12 cellular contexts compared by ENCODE assay signal in genomic region chr1:228404107-228404720, GRCh38. TPM values are rescaled to one million over a fixed set of nuclear protein-coding genes. Genes with fewer than 3 reads are reported as not detected.
A peak's percentile ranks its signal among the peaks of the same experiment; 100 is the strongest.
DNase-seq lines count a peak whose midpoint lies in the region; ATAC-seq and TF ChIP-seq lines count a peak whose summit lies in the region.
"Had no signal": no experiment of that assay in that cellular context is flagged by ENCODE, and none has a peak within 500 bp of the region (broad histone marks: within the 10 kb centered on the region; RNA-seq: fewer than 3 reads in every experiment).

No MANE protein-coding gene starts in this region.

- no peak overlapping the region for H3K27ac ChIP-seq in IMR-90 (ENCODE audit: insufficient read depth, low read length)
- H3K27ac ChIP-seq: brain microvascular endothelial cell had no signal

- in situ Hi-C loops in IMR-90 (cut with MboI; ENCODE audit: low sequenced_read_pairs), result no loop called here

- H2AK9ac ChIP-seq in IMR-90 (replicated peaks; ENCODE audit: low read depth, low read length, poor library complexity), result no peak overlapping the region

- peaks cover 20% of the 10 kb centered on the region for H3K36me3 Mint-ChIP-seq in activated naive CD8-positive, alpha-beta T cell treated with anti-CD3 and anti-CD28 coated beads, Interleukin-2, amount 10 ng/mL, durations not matched to agents 7 days and 5 days
- H3K36me3 Mint-ChIP-seq in mesothelial cell of epicardium, result peaks cover 5% of the 10 kb centered on the region

- H3K4me1 ChIP-seq in IMR-90 (ENCODE audit: control insufficient read depth, insufficient read depth, low read length), result peaks cover 15% of the 10 kb centered on the region

- H2BK5ac ChIP-seq in IMR-90 (ENCODE audit: low read depth, low read length, poor library complexity, severe bottlenecking), result no peak overlapping the region

- H3K18ac ChIP-seq in IMR-90 (ENCODE audit: low read depth, low read length), result no peak overlapping the region

- ATAC-seq in IMR-90 (ENCODE audit: low read depth) (no peak), GM19351 (IDR thresholded peaks at IDR 0.05; ENCODE audit: unreplicated experiment) (no peak)
- ATAC-seq in activated naive CD8-positive, alpha-beta T cell treated with anti-CD3 and anti-CD28 coated beads, Interleukin-2, amount 10 ng/mL, durations not matched to agents 7 days and 5 days (ENCODE audit: low read depth), result peak; percentile 20

- no TSS peak for BruUV-seq in IMR-90 (replicated peaks; lab: Mats Ljungman, UMichigan)

- no peak overlapping the region for H4K91ac ChIP-seq in IMR-90 (ENCODE audit: insufficient read depth, low read depth, low read length)

- H2AFZ ChIP-seq in IMR-90 (replicated peaks; ENCODE audit: low read length, poor library complexity), result no peak overlapping the region

- H3K9me1 ChIP-seq in IMR-90 (ENCODE audit: insufficient read depth, low read length), result peaks cover 12% of the 10 kb centered on the region

- H3K27ac Mint-ChIP-seq in activated naive CD8-positive, alpha-beta T cell treated with anti-CD3 and anti-CD28 coated beads, Interleukin-2, amount 10 ng/mL, durations not matched to agents 7 days and 5 days, result peak overlapping the region; percentile 81
- no peak overlapping the region for H3K27ac Mint-ChIP-seq in mesothelial cell of epicardium

- CTCF ChIA-PET in IMR-90 (lab: Yijun Ruan, JAX), result interaction anchor here (0.6 kb wide), 1 partner anchor 63 kb away, joined by 3 read pairs; no protein-coding TSS in a partner anchor

- no peaks in the 10 kb centered on the region for H3K27me3 Mint-ChIP-seq in activated naive CD8-positive, alpha-beta T cell treated with anti-CD3 and anti-CD28 coated beads, Interleukin-2, amount 10 ng/mL, durations not matched to agents 7 days and 5 days
- H3K27me3 Mint-ChIP-seq in mesothelial cell of epicardium (ENCODE audit: low read depth), result no peaks in the 10 kb centered on the region

- TF ChIP-seq CTCF in IMR-90 (conservative IDR thresholded peaks at IDR 0.05; ENCODE audit: low read depth, low read length), result no peak
- no peak for TF ChIP-seq CTCF in mesothelial cell of epicardium (IDR thresholded peaks at IDR 0.05; ENCODE audit: unreplicated experiment)

- no peak overlapping the region for H2BK15ac ChIP-seq in IMR-90 (ENCODE audit: low read depth, low read length)

- peak; percentile 9 for DNase-seq in CD1c-positive myeloid dendritic cell (ENCODE audit: extremely low spot score)
- DNase-seq in IMR-90, result no peak
- no peak for DNase-seq in activated naive CD8-positive, alpha-beta T cell treated with anti-CD3 and anti-CD28 coated beads, Interleukin-2, amount 10 ng/mL, durations not matched to agents 7 days and 5 days
- DNase-seq in mesothelial cell of epicardium (ENCODE audit: low spot score in 2 of 2, unreplicated experiment in 2 of 2), result no peak
- no peak for DNase-seq in AG08395 (ENCODE audit: low spot score)
- DNase-seq in C1 segment of cervical spinal cord (lab: John Stamatoyannopoulos, UW), result no peak
- DNase-seq in midbrain (lab: John Stamatoyannopoulos, UW), result no peak
- DNase-seq: brain microvascular endothelial cell, GDM1, hippocampal formation, NCI-H226 had no signal

- no peak overlapping the region for H4K5ac ChIP-seq in IMR-90 (ENCODE audit: low read depth, low read length)

- no peaks in the 10 kb centered on the region for H3K9me3 Mint-ChIP-seq in activated naive CD8-positive, alpha-beta T cell treated with anti-CD3 and anti-CD28 coated beads, Interleukin-2, amount 10 ng/mL, durations not matched to agents 7 days and 5 days
- no peaks in the 10 kb centered on the region for H3K9me3 Mint-ChIP-seq in mesothelial cell of epicardium

- TF ChIP-seq POLR2A in IMR-90 (IDR thresholded peaks at IDR 0.05; ENCODE audit: low read depth, low read length), result no peak

- peaks cover 44% of the 10 kb centered on the region for H3K4me1 Mint-ChIP-seq in activated naive CD8-positive, alpha-beta T cell treated with anti-CD3 and anti-CD28 coated beads, Interleukin-2, amount 10 ng/mL, durations not matched to agents 7 days and 5 days
- H3K4me1 Mint-ChIP-seq in mesothelial cell of epicardium, result peaks cover 31% of the 10 kb centered on the region

- no peak overlapping the region for H4K8ac ChIP-seq in IMR-90 (ENCODE audit: low read depth in 2 of 2, low read length in 2 of 2)

- no peak overlapping the region for H3K4me3 ChIP-seq in IMR-90 (ENCODE audit: insufficient read depth, low read depth, low read length)

- H3K4ac ChIP-seq in IMR-90 (ENCODE audit: low read depth, low read length), result no peak overlapping the region

- peak overlapping the region; percentile 38; the same call in 1 of the 2 replicates for H3K23ac ChIP-seq in IMR-90 (ENCODE audit: low read depth, low read length)

- peaks cover 28% of the 10 kb centered on the region for H3K36me3 ChIP-seq in IMR-90 (ENCODE audit: control insufficient read depth, insufficient read depth, low read length)

- 57% methylated on average over 1 of the region's 3 CpGs; no CpG with 5 or more reads in 1 of the 2 experiments for WGBS in IMR-90 (ENCODE audit: extremely low coverage in 2 of 2, insufficient read length in 1 of 2), 2 experiments

- no peak overlapping the region for H3K56ac ChIP-seq in IMR-90 (ENCODE audit: extremely low read depth, insufficient read depth, low read length)

- no peak overlapping the region for H2BK20ac ChIP-seq in IMR-90 (ENCODE audit: low read depth, low read length)

- POLR2A ChIA-PET in IMR-90 (lab: Charles Lee; ENCODE audit: unreplicated experiment), result no interaction called here
- POLR2A ChIA-PET in activated naive CD8-positive, alpha-beta T cell treated with anti-CD3 and anti-CD28 coated beads, Interleukin-2, amount 10 ng/mL, durations not matched to agents 7 days and 5 days (lab: Charles Lee), result interaction anchor here (0.7 to 4.2 kb wide), 7 partner anchors 11 to 239 kb away, joined by 3 to 107 read pairs (median 3); partner anchors contain the start of gene IBA57

- dilution Hi-C loops in IMR-90 (cut with HindIII; ENCODE audit: low sequenced_read_pairs, unreplicated experiment), result no loop called here

- no peak overlapping the region; the same call in 1 of the 2 replicates for H3K9ac ChIP-seq in IMR-90 (ENCODE audit: low read depth, low read length)

- H2BK120ac ChIP-seq in IMR-90 (ENCODE audit: low read depth, low read length), result no peak overlapping the region

- no peak for TF ChIP-seq RAD21 in IMR-90 (IDR thresholded peaks at IDR 0.05; ENCODE audit: low read length)

- H2AK5ac ChIP-seq in IMR-90 (ENCODE audit: low read depth, low read length), result no peak overlapping the region

- H3K14ac ChIP-seq in IMR-90 (replicated peaks; ENCODE audit: low read depth, low read length), result no peak overlapping the region

- no peaks in the 10 kb centered on the region for H3K27me3 ChIP-seq in IMR-90 (ENCODE audit: control insufficient read depth, insufficient read depth, low read length)
- H3K27me3 ChIP-seq: brain microvascular endothelial cell had no signal

- no peak overlapping the region; the same call in 1 of the 2 replicates for H3K4me2 ChIP-seq in IMR-90 (ENCODE audit: low read depth, low read length)

- H3K4me3 Mint-ChIP-seq in activated naive CD8-positive, alpha-beta T cell treated with anti-CD3 and anti-CD28 coated beads, Interleukin-2, amount 10 ng/mL, durations not matched to agents 7 days and 5 days, result peak overlapping the region; percentile 99
- peak overlapping the region; percentile 90 for H3K4me3 Mint-ChIP-seq in mesothelial cell of epicardium

- peaks cover 55% of the 10 kb centered on the region for H4K20me1 ChIP-seq in IMR-90 (ENCODE audit: insufficient read depth, low read length)

- peaks cover 22 to 90% of the 10 kb centered on the region in 2 experiments for H3K79me1 ChIP-seq in IMR-90 (ENCODE audit: low read depth in 1 of 2, low read length in 2 of 2)

- intact Hi-C loops in IMR-90 (cut with micrococcal nuclease), result no loop called here

- no peaks in the 10 kb centered on the region for H3K9me3 ChIP-seq in IMR-90 (ENCODE audit: control insufficient read depth, insufficient read depth, low read length)

TF ChIP-seq in IMR-90, 13 proteins besides CTCF, POLR2A, EP300 and RAD21 (continues in another document):
- TF ChIP-seq FOS (IDR thresholded peaks at IDR 0.05; ENCODE audit: low read depth, low read length) (no peak), MAFK (IDR thresholded peaks at IDR 0.05; ENCODE audit: low read depth, low read length) (no peak), RFX5 (IDR thresholded peaks at IDR 0.05; ENCODE audit: low read depth, low read length) (no peak), CEBPB (IDR thresholded peaks at IDR 0.05; ENCODE audit: low read depth, low read length) (no peak), SMC3 (IDR thresholded peaks at IDR 0.05; ENCODE audit: low read depth, low read length) (no peak), CHD1 (IDR thresholded peaks at IDR 0.05; ENCODE audit: low read depth, low read length) (no peak), RCOR1 (IDR thresholded peaks at IDR 0.05; ENCODE audit: insufficient replicate concordance, low read length) (no peak), NFE2L2 (IDR thresholded peaks at IDR 0.05; ENCODE audit: low read depth, low read length) (no peak)
- TF ChIP-seq, protein P1, sequence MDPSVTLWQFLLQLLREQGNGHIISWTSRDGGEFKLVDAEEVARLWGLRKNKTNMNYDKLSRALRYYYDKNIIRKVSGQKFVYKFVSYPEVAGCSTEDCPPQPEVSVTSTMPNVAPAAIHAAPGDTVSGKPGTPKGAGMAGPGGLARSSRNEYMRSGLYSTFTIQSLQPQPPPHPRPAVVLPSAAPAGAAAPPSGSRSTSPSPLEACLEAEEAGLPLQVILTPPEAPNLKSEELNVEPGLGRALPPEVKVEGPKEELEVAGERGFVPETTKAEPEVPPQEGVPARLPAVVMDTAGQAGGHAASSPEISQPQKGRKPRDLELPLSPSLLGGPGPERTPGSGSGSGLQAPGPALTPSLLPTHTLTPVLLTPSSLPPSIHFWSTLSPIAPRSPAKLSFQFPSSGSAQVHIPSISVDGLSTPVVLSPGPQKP (IDR thresholded peaks at IDR 0.05; ENCODE audit: borderline replicate concordance, low read depth, low read length), result no peak

RNA-seq across cellular contexts. Expression of gene TRIM11, which starts 2.4 kb away (rescaled TPM):
- total RNA-seq in IMR-90 (2012; rRNA removed), result 6.8 and 7.2 TPM in 2 replicates
- polyA plus RNA-seq in IMR-90 (2012; rRNA removed), result 15.1 and 16.2 TPM in 2 replicates
- polyA plus RNA-seq in IMR-90 (2012; cell fraction: cytosol; rRNA removed), result 14.7 and 18.5 TPM in 2 replicates
- polyA plus RNA-seq in IMR-90 (2012; cell fraction: nucleus; rRNA removed; ENCODE audit: low replicate concordance), result 28.2 and 54.2 TPM in 2 replicates
- 10 to 100 TPM; 66.6 to 73.2 TPM for total RNA-seq in activated naive CD8-positive, alpha-beta T cell treated with anti-CD3 and anti-CD28 coated beads, Interleukin-2, amount 10 ng/mL, durations not matched to agents 7 days and 5 days
- total RNA-seq in mesothelial cell of epicardium, result 39.7 to 40.4 TPM (median 40.2 TPM) in 3 replicates

RNA-seq across cellular contexts. Expression of gene TRIM17, which starts 12.4 kb away (rescaled TPM):
- total RNA-seq in IMR-90 (2012; rRNA removed) (not detected in 2 replicates), mesothelial cell of epicardium (28.2 to 30.6 TPM (median 28.8 TPM) in 3 replicates)
- polyA plus RNA-seq in IMR-90 (2012; rRNA removed), result 0.26 and 0.39 TPM in 2 replicates
- polyA plus RNA-seq in IMR-90 (2012; cell fraction: cytosol; rRNA removed), result 0.06 and 0.11 TPM in 2 replicates
- 2.9 and 3.3 TPM in 2 replicates for polyA plus RNA-seq in IMR-90 (2012; cell fraction: nucleus; rRNA removed; ENCODE audit: low replicate concordance)
- 1 to 10 TPM; 3.4 to 4.3 TPM for total RNA-seq in activated naive CD8-positive, alpha-beta T cell treated with anti-CD3 and anti-CD28 coated beads, Interleukin-2, amount 10 ng/mL, durations not matched to agents 7 days and 5 days
